9 cellular contexts compared by ENCODE assay signal in genomic region chr16:57537194-57537505, GRCh38. TPM values are rescaled to one million over a fixed set of nuclear protein-coding genes. Genes with fewer than 3 reads are reported as not detected.
A peak's percentile ranks its signal among the peaks of the same experiment; 100 is the strongest.
DNase-seq lines count a peak whose midpoint lies in the region; ATAC-seq and TF ChIP-seq lines count a peak whose summit lies in the region.
"Had no signal": no experiment of that assay in that cellular context is flagged by ENCODE, and none has a peak within 500 bp of the region (broad histone marks: within the 10 kb centered on the region; RNA-seq: fewer than 3 reads in every experiment).

No MANE protein-coding gene starts in this region.

- peaks cover 5% of the 10 kb centered on the region for H3F3A ChIP-seq in neural cell (ENCODE audit: insufficient read depth, low read length, poor library complexity, severe bottlenecking)

- H3K4me3 ChIP-seq in BJ (ENCODE audit: low read depth, low read length) (peak overlapping the region; percentile 57), Karpas-422 (ENCODE audit: low read length) (peak overlapping the region; percentile 72), colonic mucosa (peak overlapping the region; percentile 68), neural cell (ENCODE audit: low read length) (peak overlapping the region; percentile 72)

- peaks cover 5% of the 10 kb centered on the region; the same call in 1 of the 2 replicates for H3K27me3 ChIP-seq in BJ (ENCODE audit: control insufficient read depth, insufficient read depth, low read length)
- H3K27me3 ChIP-seq in Karpas-422 (ENCODE audit: low read length), result no peaks in the 10 kb centered on the region
- no peaks in the 10 kb centered on the region for H3K27me3 ChIP-seq in colonic mucosa
- H3K27me3 ChIP-seq in neural cell (ENCODE audit: insufficient read depth, low read depth, low read length), result peaks cover 13% of the 10 kb centered on the region

- no peak for TF ChIP-seq CTCF in BJ (IDR thresholded peaks at IDR 0.05; ENCODE audit: insufficient read depth, low read depth, low read length)
- TF ChIP-seq CTCF in colonic mucosa (IDR thresholded peaks at IDR 0.05), result no peak
- no peak for TF ChIP-seq CTCF in neural cell (IDR thresholded peaks at IDR 0.05; ENCODE audit: poor library complexity, severe bottlenecking)

- DNase-seq in BJ (ENCODE audit: low read depth) (no peak), Karpas-422 (no peak), colonic mucosa (no peak), HK-2 (ENCODE audit: unreplicated experiment) (no peak), kidney tubule cell (ENCODE audit: low spot score) (no peak), DMS153 treated with DMSO at 0.1 percent for 48 hours (lab: John Stamatoyannopoulos, UW; ENCODE audit: unreplicated experiment) (no peak)
- DNase-seq: Kasumi-1 had no signal

- H3K9me2 ChIP-seq in Karpas-422 (replicated peaks; ENCODE audit: insufficient read depth, low read length) (no peaks in the 10 kb centered on the region), neural cell (ENCODE audit: insufficient read depth, low read length) (no peaks in the 10 kb centered on the region)

- no peak for TF ChIP-seq EP300 in neural cell (conservative IDR thresholded peaks at IDR 0.05; ENCODE audit: poor library complexity, severe bottlenecking)

- no peaks in the 10 kb centered on the region for H3K36me3 ChIP-seq in BJ (ENCODE audit: control insufficient read depth, insufficient read depth, low read length)
- no peaks in the 10 kb centered on the region for H3K36me3 ChIP-seq in Karpas-422 (ENCODE audit: insufficient read depth, low read length)
- no peaks in the 10 kb centered on the region for H3K36me3 ChIP-seq in colonic mucosa
- no peaks in the 10 kb centered on the region for H3K36me3 ChIP-seq in neural cell (ENCODE audit: insufficient read depth, low read length)

- H4K20me1 ChIP-seq in Karpas-422 (ENCODE audit: insufficient read depth, low read depth, low read length) (no peaks in the 10 kb centered on the region), neural cell (ENCODE audit: insufficient read depth) (no peaks in the 10 kb centered on the region)

- H3K4me2 ChIP-seq in Karpas-422 (ENCODE audit: low read depth, low read length, poor library complexity, severe bottlenecking), result peak overlapping the region; percentile 76
- H3K4me2 ChIP-seq in neural cell (ENCODE audit: low read length), result no peak overlapping the region

- H3K9me3 ChIP-seq in Karpas-422 (ENCODE audit: low read length) (no peaks in the 10 kb centered on the region), colonic mucosa (no peaks in the 10 kb centered on the region), neural cell (ENCODE audit: low read length) (no peaks in the 10 kb centered on the region)

- TF ChIP-seq RAD21 in neural cell (conservative IDR thresholded peaks at IDR 0.05), result no peak

- CTCF ChIA-PET in BJ (lab: Yijun Ruan, JAX), result interaction anchor here (1.0 to 3.1 kb wide), 4 partner anchors 9 to 54 kb away, joined by 3 to 12 read pairs (median 4); no protein-coding TSS in a partner anchor

- H2AFZ ChIP-seq in Karpas-422 (ENCODE audit: low read length) (peak overlapping the region; percentile 4; the same call in 1 of the 2 replicates), neural cell (ENCODE audit: low read depth, low read length) (no peak overlapping the region)

- POLR2A ChIA-PET in BJ (lab: Charles Lee), result no interaction called here

- no peak for ATAC-seq in HG02852 (IDR thresholded peaks at IDR 0.05; ENCODE audit: unreplicated experiment)

- peak overlapping the region; percentile 88 for H3K9ac ChIP-seq in Karpas-422 (ENCODE audit: low read length)
- H3K9ac ChIP-seq in colonic mucosa (ENCODE audit: low read depth in 2 of 2, low read length in 2 of 2), result peak overlapping the region; percentile 51 to 79
- no peak overlapping the region for H3K9ac ChIP-seq in neural cell (ENCODE audit: low read length)

- H3K4me1 ChIP-seq in Karpas-422 (ENCODE audit: low read length) (peaks cover 79% of the 10 kb centered on the region), colonic mucosa (no peaks in the 10 kb centered on the region)

- H3K27ac ChIP-seq in Karpas-422 (ENCODE audit: low read length), result peak overlapping the region; percentile 94
- no peak overlapping the region for H3K27ac ChIP-seq in colonic mucosa
- H3K27ac ChIP-seq in neural cell (ENCODE audit: low read length), result no peak overlapping the region

- intact Hi-C loops in colonic mucosa (cut with DNase I), result no loop called here

- H3K79me2 ChIP-seq in Karpas-422 (ENCODE audit: low read length), result peaks cover 25% of the 10 kb centered on the region; the same call in 1 of the 2 replicates
- H3K79me2 ChIP-seq in neural cell (replicated peaks; ENCODE audit: insufficient read depth, low read length), result no peaks in the 10 kb centered on the region

TF ChIP-seq in neural cell, 6 proteins besides CTCF, POLR2A, EP300 and RAD21:
- TF ChIP-seq EZH2 (IDR thresholded peaks at IDR 0.05; ENCODE audit: borderline replicate concordance, insufficient read depth, low read length, poor library complexity, severe bottlenecking) (no peak), POLR2AphosphoS5 (IDR thresholded peaks at IDR 0.05) (no peak), MXI1 (conservative IDR thresholded peaks at IDR 0.05; ENCODE audit: poor library complexity, severe bottlenecking) (no peak), REST (IDR thresholded peaks at IDR 0.05; ENCODE audit: borderline replicate concordance) (no peak), SMC3 (conservative IDR thresholded peaks at IDR 0.05; ENCODE audit: poor library complexity) (no peak)

RNA-seq across cellular contexts. Expression of gene CCDC102A, which starts 0.8 kb away (rescaled TPM):
- 8.2 and 13.6 TPM in 2 replicates for polyA plus RNA-seq in BJ (2011; rRNA removed)
- 4.0 and 4.5 TPM in 2 replicates for polyA minus RNA-seq in BJ (2011; rRNA and poly(A)+ RNA removed)
- 5.9 and 25.7 TPM in 2 replicates for total RNA-seq in Karpas-422 (2014; rRNA removed; shearing (Covaris generic); ENCODE audit: low replicate concordance)
- total RNA-seq in colonic mucosa, result 1 to 10 TPM; 1.9 to 2.5 TPM
- 0.20 TPM in 1 of 2 replicates, not detected in the other for polyA plus RNA-seq in neural cell
- 0.35 TPM in 1 of 2 replicates, not detected in the other for polyA minus RNA-seq in neural cell

RNA-seq across cellular contexts. Expression of gene ADGRG5, which starts 5.3 kb away (rescaled TPM):
- polyA plus RNA-seq in BJ (2011; rRNA removed), result not detected in 2 replicates
- polyA minus RNA-seq in BJ (2011; rRNA and poly(A)+ RNA removed), result not detected in 2 replicates
- 2.9 and 3.0 TPM in 2 replicates for total RNA-seq in Karpas-422 (2014; rRNA removed; shearing (Covaris generic); ENCODE audit: low replicate concordance)
- total RNA-seq in colonic mucosa, result 1 to 10 TPM; 1.4 to 3.0 TPM
- polyA plus RNA-seq in neural cell, result 0.19 and 0.58 TPM in 2 replicates
- polyA minus RNA-seq in neural cell, result not detected in 2 replicates

RNA-seq across cellular contexts. Expression of gene DOK4, which starts 50.9 kb away (rescaled TPM):
- polyA plus RNA-seq in BJ (2011; rRNA removed) (28.3 and 40.0 TPM in 2 replicates), neural cell (214 and 250 TPM in 2 replicates)
- polyA minus RNA-seq in BJ (2011; rRNA and poly(A)+ RNA removed), result 14.7 and 35.3 TPM in 2 replicates
- 3.2 and 3.4 TPM in 2 replicates for total RNA-seq in Karpas-422 (2014; rRNA removed; shearing (Covaris generic); ENCODE audit: low replicate concordance)
- 100 to 1,000 TPM; 121 to 141 TPM for total RNA-seq in colonic mucosa
- polyA minus RNA-seq in neural cell, result 101 and 102 TPM in 2 replicates

Comparison
In these comparisons a context has a peak if more than half of its experiments do, and no peak if none do; other contexts are left out.
1. RNA of gene DOK4, which starts 50.9 kb away (total RNA-seq): 121 to 141 TPM in colonic mucosa; 3.2 to 3.4 TPM in Karpas-422; every median in the first group is over 10 times any median in the second.
2. Peak in every context shown above with its lines, with median percentiles within 50 percentile points of each other: H3K4me3 ChIP-seq.